8 cellular contexts compared by ENCODE assay signal in the genomic region with DNA sequence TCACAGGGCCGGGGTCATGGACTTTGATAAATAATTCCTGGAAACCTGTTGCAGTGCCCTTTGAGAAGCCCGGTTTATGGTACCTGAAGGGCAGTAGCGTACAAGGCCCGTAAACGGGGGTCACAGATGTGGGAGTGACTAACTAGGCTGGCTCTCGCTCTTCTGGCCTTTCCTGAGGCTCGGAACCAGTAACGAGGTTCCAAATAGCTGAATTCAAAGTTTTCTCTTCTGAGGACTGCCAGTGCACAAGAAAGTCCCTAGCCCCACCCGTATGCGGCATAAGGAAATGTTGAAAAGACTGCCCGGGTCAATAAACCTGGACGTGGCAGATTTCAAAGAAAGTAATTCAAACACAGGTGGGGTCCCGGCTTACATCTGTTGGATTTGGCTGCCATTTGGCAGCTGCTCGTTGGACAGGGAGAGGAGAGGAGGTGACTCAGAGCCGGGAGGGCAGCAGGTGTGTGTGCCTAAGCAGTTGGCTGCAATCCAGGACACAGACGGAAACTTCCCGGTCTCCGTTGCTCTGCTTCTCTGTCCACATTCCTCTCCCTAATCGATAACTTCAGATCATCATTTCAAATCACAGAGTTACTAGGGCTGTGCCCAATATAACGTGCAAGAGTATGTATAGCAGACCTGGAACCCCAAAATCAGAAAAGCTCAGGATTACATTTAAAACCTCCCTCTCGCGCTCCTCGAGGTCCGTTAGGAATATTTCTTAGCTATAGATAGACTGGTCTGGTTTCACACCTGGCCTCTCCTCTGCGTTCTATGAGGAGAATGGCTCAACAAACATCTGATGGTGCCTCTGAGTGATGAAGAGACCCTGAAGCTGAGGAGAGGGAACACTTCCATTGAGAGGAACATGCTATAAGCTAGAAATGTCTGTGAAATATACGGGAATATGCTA. TPM values are rescaled to one million over a fixed set of nuclear protein-coding genes. Genes with fewer than 3 reads are reported as not detected.
A peak's percentile ranks its signal among the peaks of the same experiment; 100 is the strongest.
DNase-seq lines count a peak whose midpoint lies in the region; ATAC-seq, FAIRE-seq and TF ChIP-seq lines count a peak whose summit lies in the region.

No MANE protein-coding gene starts in this region.

- H3K4me3 ChIP-seq in esophagus muscularis mucosa (peak overlapping the region; percentile 80 to 98 (median 86)), suprapubic skin (peak overlapping the region; percentile 69)

- peak overlapping the region; percentile 84 to 91 (median 89) for H3K27ac ChIP-seq in esophagus muscularis mucosa (replicated peaks in 1 of 4)
- H3K27ac ChIP-seq in suprapubic skin = peak overlapping the region; percentile 86

- TF ChIP-seq CTCF in esophagus muscularis mucosa (IDR thresholded peaks at IDR 0.05) (no peak), suprapubic skin (IDR thresholded peaks at IDR 0.05) (no peak)

- TF ChIP-seq POLR2A in esophagus muscularis mucosa (IDR thresholded peaks at IDR 0.05; ENCODE audit: low read depth) = no peak
- TF ChIP-seq POLR2A in suprapubic skin (IDR thresholded peaks at IDR 0.05) = no peak

- peaks cover 31 to 48% (median 43%) of the 10 kb centered on the region in 3 donors for H3K4me1 Mint-ChIP-seq in naive B cell

- no peaks in the 10 kb centered on the region for H3K27me3 ChIP-seq in esophagus muscularis mucosa
- H3K27me3 ChIP-seq in suprapubic skin = no peaks in the 10 kb centered on the region

- peaks cover 0 to 5% of the 10 kb centered on the region in 2 donors for H3K36me3 Mint-ChIP-seq in naive B cell

- peak overlapping the region; percentile 90 to 97 (median 94) for H3K4me3 Mint-ChIP-seq in naive B cell

- ATAC-seq in HG03135 (IDR thresholded peaks at IDR 0.05; ENCODE audit: unreplicated experiment) = peak; percentile 11
- peak; percentile 6 for ATAC-seq in naive B cell (ENCODE audit: low read depth in 2 of 2)

- no peak for TF ChIP-seq EP300 in esophagus muscularis mucosa (IDR thresholded peaks at IDR 0.05)
- TF ChIP-seq EP300 in suprapubic skin (IDR thresholded peaks at IDR 0.05) = no peak

- H3K9me3 ChIP-seq in esophagus muscularis mucosa (no peaks in the 10 kb centered on the region), suprapubic skin (no peaks in the 10 kb centered on the region)

- no peaks in the 10 kb centered on the region for H3K9me3 Mint-ChIP-seq in naive B cell

- H3K27me3 Mint-ChIP-seq in naive B cell = no peaks in the 10 kb centered on the region

- peak; percentile 46 for FAIRE-seq in GM18507 (lab: Jason Lieb, UNC)

- WGBS in esophagus muscularis mucosa = 21% methylated on average over 26 of the region's 26 CpGs
- 17% methylated on average over 26 of the region's 26 CpGs for WGBS in suprapubic skin

- H3K36me3 ChIP-seq in esophagus muscularis mucosa (peaks cover 0 to 22% (median 14%) of the 10 kb centered on the region in 4 donors), suprapubic skin (no peaks in the 10 kb centered on the region)

- intact Hi-C loops in esophagus muscularis mucosa (cut with DNase I) = loop anchor here (2.0 to 5.0 kb wide), 2 partner anchors 389 to 644 kb away; no protein-coding TSS in a partner anchor

- peak overlapping the region; percentile 91 to 98 (median 97) for H3K27ac Mint-ChIP-seq in naive B cell

- peak; percentile 64 for DNase-seq in 8988T
- no peak for DNase-seq in GM18507 (ENCODE audit: extremely low spot score, insufficient read length, low read depth)
- DNase-seq in NCI-H510A (lab: John Stamatoyannopoulos, UW) = peak; percentile 78
- peak; percentile 30 for DNase-seq in activated T-cell treated with anti-CD3 and anti-CD28 coated beads for 4 hours
- DNase-seq in esophagus muscularis mucosa (ENCODE audit: extremely low spot score) = peak; percentile 92
- no peak for DNase-seq in naive B cell
- DNase-seq in suprapubic skin (ENCODE audit: low spot score in 2 of 2) = peak in 1 of 2 donors; percentile 76

- H3K4me1 ChIP-seq in esophagus muscularis mucosa (peaks cover 14 to 24% (median 22%) of the 10 kb centered on the region in 4 donors), suprapubic skin (peaks cover 24% of the 10 kb centered on the region)

RNA-seq across cellular contexts. Expression of gene GMDS, which starts 0.8 kb away (rescaled TPM):
- total RNA-seq in esophagus muscularis mucosa (10 to 100 TPM in 1 of 4 donors, 1 to 10 TPM in 3; 3.6 to 14.1 (median 6.0) TPM), suprapubic skin (10 to 100 TPM; 11.7 to 19.3 (median 13.2) TPM)
- 10 to 100 TPM; 12.7 to 23.3 (median 14.7) TPM for polyA plus RNA-seq in naive B cell (ENCODE audit: low read depth in 6 of 6)

Comparison
In these comparisons a context has a peak if more than half of its experiments do, and no peak if none do; other contexts are left out.
1. DNase-seq: peak in 8988T (single experiment), NCI-H510A (single experiment), activated T-cell treated with anti-CD3 and anti-CD28 coated beads for 4 hours (single experiment) and esophagus muscularis mucosa (single experiment); none in GM18507 (single experiment) and naive B cell (single experiment).